Comparison of ENCODE assay signal across 28 cellular contexts in genomic region chr3:83150896-83151295, GRCh38.
"Had no signal": no experiment of that assay in that cellular context is flagged by ENCODE, and none has a peak within 500 bp of the region (broad histone marks: within the 10 kb centered on the region; RNA-seq: fewer than 3 reads in every experiment).

No MANE protein-coding gene starts in this region.

- DNase-seq: colonic mucosa; cortex of kidney; dermis blood vessel endothelial cell; dorsolateral prefrontal cortex; effector CD4-positive, alpha-beta T cell; effector CD8-positive, alpha-beta T cell; effector memory CD4-positive, alpha-beta T cell; effector memory CD8-positive, alpha-beta T cell; endodermal cell; erythroblast; esophagus squamous epithelium; foreskin fibroblast; foreskin keratinocyte; foreskin melanocyte; gastrocnemius medialis; glutamatergic neuron; head of caudate nucleus; heart left ventricle; heart right ventricle had no signal

- H3K27ac Mint-ChIP-seq: dendritic cell treated with granulocyte-macrophage colony-stimulating factor and Interleukin-4, amounts not matched to agents 40 ng/mL and 50 ng/mL, for 4 days; effector memory CD8-positive, alpha-beta T cell; endodermal cell had no signal

- FAIRE-seq: colon, endometrium, endothelial cell of umbilical vein had no signal

- H3K9me3 Mint-ChIP-seq: endodermal cell had no signal

- H3K36me3 ChIP-seq: colonic mucosa, esophagus muscularis mucosa, esophagus squamous epithelium, gastrocnemius medialis, gastroesophageal sphincter, heart left ventricle, heart right ventricle had no signal

- H3K4me1 ChIP-seq: colonic mucosa, esophagus muscularis mucosa, esophagus squamous epithelium, foreskin keratinocyte, gastrocnemius medialis, gastroesophageal sphincter, heart left ventricle, heart right ventricle had no signal

- H3K27me3 Mint-ChIP-seq: dendritic cell treated with granulocyte-macrophage colony-stimulating factor and Interleukin-4, amounts not matched to agents 40 ng/mL and 50 ng/mL, for 4 days; effector memory CD8-positive, alpha-beta T cell had no signal

- ATAC-seq: effector memory CD8-positive, alpha-beta T cell; esophagus mucosa; foreskin keratinocyte; gastrocnemius medialis; gastroesophageal sphincter; heart left ventricle; heart right ventricle had no signal

- H3K27me3 ChIP-seq: colonic mucosa, dorsolateral prefrontal cortex, esophagus muscularis mucosa, esophagus squamous epithelium, foreskin keratinocyte, gastrocnemius medialis, gastroesophageal sphincter, heart left ventricle, heart right ventricle had no signal

- H3K4me1 Mint-ChIP-seq: endodermal cell had no signal

- H3K4me3 ChIP-seq: colonic mucosa, coronary artery, dorsolateral prefrontal cortex, esophagus muscularis mucosa, esophagus squamous epithelium, gastrocnemius medialis, gastroesophageal sphincter, heart left ventricle, heart right ventricle had no signal

- H3K27ac ChIP-seq: colonic mucosa, coronary artery, dorsolateral prefrontal cortex, epithelial cell of prostate, esophagus muscularis mucosa, esophagus squamous epithelium, foreskin keratinocyte, gastrocnemius medialis, gastroesophageal sphincter, heart left ventricle, heart right ventricle had no signal

- H3K4me3 Mint-ChIP-seq: dendritic cell treated with granulocyte-macrophage colony-stimulating factor and Interleukin-4, amounts not matched to agents 40 ng/mL and 50 ng/mL, for 4 days; effector memory CD8-positive, alpha-beta T cell; endodermal cell had no signal

- H3K9me3 ChIP-seq: colonic mucosa, esophagus muscularis mucosa, esophagus squamous epithelium, gastrocnemius medialis, gastroesophageal sphincter had no signal
